ENCODE assay signal across 18 cellular contexts in genomic region chr18:6055711-6056110, GRCh38.
DNase-seq lines count a peak whose midpoint lies in the region; ATAC-seq, FAIRE-seq and TF ChIP-seq lines count a peak whose summit lies in the region.
"Had no signal": no experiment of that assay in that cellular context is flagged by ENCODE, and none has a peak within 500 bp of the region (broad histone marks: within the 10 kb centered on the region; RNA-seq: fewer than 3 reads in every experiment).

No MANE protein-coding gene starts in this region.

- no peak for TF ChIP-seq POLR2A in testis (IDR thresholded peaks at IDR 0.05)

- H3K4me3 Mint-ChIP-seq in activated T-helper 1 cell treated with anti-CD3 and anti-CD28 coated beads, Interleukin-12 subunit alpha, Interleukin-12 subunit beta, Interleukin-2, Interleukin-4 antibody, amounts not matched to agents 30 ng/mL and 10 ng/mL and 1 ng/mL, durations not matched to agents 14 hours and 24 hours and 36 hours = no peak overlapping the region
- H3K4me3 Mint-ChIP-seq in natural killer cell treated with Interleukin-12 subunit alpha and Interleukin-12 subunit beta and Interleukin-15 and Interleukin-18, amount 100 ng/mL, for 72 hours = no peak overlapping the region
- no peak overlapping the region for H3K4me3 Mint-ChIP-seq in activated naive CD4-positive, alpha-beta T cell treated with anti-CD3 and anti-CD28 coated beads, Interleukin-2, amount 10 ng/mL, durations not matched to agents 7 days and 5 days
- H3K4me3 Mint-ChIP-seq: effector memory CD8-positive, alpha-beta T cell had no signal

- no peaks in the 10 kb centered on the region for H3K9me1 ChIP-seq in keratinocyte (ENCODE audit: control insufficient read depth, extremely low read depth, insufficient read depth, low read length)

- H4K20me1 ChIP-seq in keratinocyte (ENCODE audit: control insufficient read depth, extremely low read depth, insufficient read depth, low read length) = no peaks in the 10 kb centered on the region
- H4K20me1 ChIP-seq: BLaER1 treated with 17β-estradiol and CSF1 and Interleukin-3, amounts not matched to agents 10 nM and 100 nM had no signal

- no peaks in the 10 kb centered on the region for H3K9me3 Mint-ChIP-seq in activated T-helper 1 cell treated with anti-CD3 and anti-CD28 coated beads, Interleukin-12 subunit alpha, Interleukin-12 subunit beta, Interleukin-2, Interleukin-4 antibody, amounts not matched to agents 30 ng/mL and 10 ng/mL and 1 ng/mL, durations not matched to agents 14 hours and 24 hours and 36 hours
- H3K9me3 Mint-ChIP-seq in natural killer cell treated with Interleukin-12 subunit alpha and Interleukin-12 subunit beta and Interleukin-15 and Interleukin-18, amount 100 ng/mL, for 72 hours = no peaks in the 10 kb centered on the region
- no peaks in the 10 kb centered on the region for H3K9me3 Mint-ChIP-seq in activated naive CD4-positive, alpha-beta T cell treated with anti-CD3 and anti-CD28 coated beads, Interleukin-2, amount 10 ng/mL, durations not matched to agents 7 days and 5 days
- H3K9me3 Mint-ChIP-seq: stimulated activated naive CD8-positive, alpha-beta T cell treated with anti-CD3 and anti-CD28 coated beads, Interleukin-15, amount 100 ng/mL, for 72 hours had no signal

- no peak for ATAC-seq in natural killer cell treated with Interleukin-12 subunit alpha and Interleukin-12 subunit beta and Interleukin-15 and Interleukin-18, amount 100 ng/mL, for 72 hours
- ATAC-seq: effector memory CD8-positive, alpha-beta T cell; HCT116 had no signal

- DNase-seq in ACHN (peak; percentile 9), HT1080 (ENCODE audit: low read depth) (peak; percentile 86), brain microvascular endothelial cell (peak; percentile 75), keratinocyte (ENCODE audit: low read depth, low spot score) (no peak), testis (no peak)
- DNase-seq in activated T-helper 1 cell treated with anti-CD3 and anti-CD28 coated beads, Interleukin-12 subunit alpha, Interleukin-12 subunit beta, Interleukin-2, Interleukin-4 antibody, amounts not matched to agents 30 ng/mL and 10 ng/mL and 1 ng/mL, durations not matched to agents 14 hours and 24 hours and 36 hours (ENCODE audit: low spot score) = no peak
- DNase-seq in natural killer cell treated with Interleukin-12 subunit alpha and Interleukin-12 subunit beta and Interleukin-15 and Interleukin-18, amount 100 ng/mL, for 72 hours (ENCODE audit: low spot score) = no peak
- DNase-seq in activated naive CD4-positive, alpha-beta T cell treated with anti-CD3 and anti-CD28 coated beads, Interleukin-2, amount 10 ng/mL, durations not matched to agents 7 days and 5 days = no peak
- DNase-seq: activated CD4-positive, alpha-beta T cell treated with anti-CD3 and anti-CD28 coated beads, Interleukin-2, amount 50 U/mL, for 1 hour; activated gamma-delta T cell treated with Interleukin-2 at 50 U/mL for 16 hours; effector memory CD8-positive, alpha-beta T cell; NCI-H524 treated with DMSO at 0.1 percent for 48 hours; occipital lobe; stimulated activated CD4-positive, alpha-beta T cell treated with anti-CD3 and anti-CD28 coated beads, Interleukin-1b, Interleukin-23, amount 100 ng/mL, for 48 hours had no signal

- intact Hi-C loops in activated T-helper 1 cell treated with anti-CD3 and anti-CD28 coated beads, Interleukin-12 subunit alpha, Interleukin-12 subunit beta, Interleukin-2, Interleukin-4 antibody, amounts not matched to agents 30 ng/mL and 10 ng/mL and 1 ng/mL, durations not matched to agents 14 hours and 24 hours and 36 hours (cut with micrococcal nuclease) = no loop called here
- intact Hi-C loops in testis (cut with DNase I; ENCODE audit: low total_unique reads) = no loop called here

- H3K4me1 Mint-ChIP-seq in activated T-helper 1 cell treated with anti-CD3 and anti-CD28 coated beads, Interleukin-12 subunit alpha, Interleukin-12 subunit beta, Interleukin-2, Interleukin-4 antibody, amounts not matched to agents 30 ng/mL and 10 ng/mL and 1 ng/mL, durations not matched to agents 14 hours and 24 hours and 36 hours (ENCODE audit: low read depth) = peaks cover 3% of the 10 kb centered on the region
- peaks cover 15 to 19% of the 10 kb centered on the region in 2 donors for H3K4me1 Mint-ChIP-seq in natural killer cell treated with Interleukin-12 subunit alpha and Interleukin-12 subunit beta and Interleukin-15 and Interleukin-18, amount 100 ng/mL, for 72 hours (ENCODE audit: low read depth in 2 of 2)
- no peaks in the 10 kb centered on the region for H3K4me1 Mint-ChIP-seq in activated naive CD4-positive, alpha-beta T cell treated with anti-CD3 and anti-CD28 coated beads, Interleukin-2, amount 10 ng/mL, durations not matched to agents 7 days and 5 days

- H2AFZ ChIP-seq in keratinocyte (ENCODE audit: control insufficient read depth, low read length) = no peak overlapping the region

- no peak overlapping the region for H3K9ac ChIP-seq in keratinocyte (ENCODE audit: control insufficient read depth, extremely low read depth, insufficient read depth, low read length)
- H3K9ac ChIP-seq: BLaER1 treated with 17β-estradiol and CSF1 and Interleukin-3, amounts not matched to agents 10 nM and 100 nM had no signal

- WGBS in testis, 2 donors = 75 to 88% methylated on average over 5 of the region's 5 CpGs

- dilution Hi-C loops in keratinocyte (cut with MboI; ENCODE audit: extremely low pct_ligation_motif_present, low sequenced_read_pairs) = no loop called here

- H3K36me3 Mint-ChIP-seq in activated T-helper 1 cell treated with anti-CD3 and anti-CD28 coated beads, Interleukin-12 subunit alpha, Interleukin-12 subunit beta, Interleukin-2, Interleukin-4 antibody, amounts not matched to agents 30 ng/mL and 10 ng/mL and 1 ng/mL, durations not matched to agents 14 hours and 24 hours and 36 hours (ENCODE audit: low read depth) = no peaks in the 10 kb centered on the region
- H3K36me3 Mint-ChIP-seq in natural killer cell treated with Interleukin-12 subunit alpha and Interleukin-12 subunit beta and Interleukin-15 and Interleukin-18, amount 100 ng/mL, for 72 hours = no peaks in the 10 kb centered on the region
- H3K36me3 Mint-ChIP-seq in activated naive CD4-positive, alpha-beta T cell treated with anti-CD3 and anti-CD28 coated beads, Interleukin-2, amount 10 ng/mL, durations not matched to agents 7 days and 5 days = no peaks in the 10 kb centered on the region

- peaks cover 9% of the 10 kb centered on the region for H3K4me1 ChIP-seq in keratinocyte (ENCODE audit: control insufficient read depth, extremely low read depth, insufficient read depth, low read length)
- no peaks in the 10 kb centered on the region for H3K4me1 ChIP-seq in testis

- H3K4me3 ChIP-seq in brain microvascular endothelial cell (ENCODE audit: low read depth, low read length) (peak overlapping the region; percentile 12), keratinocyte (ENCODE audit: control insufficient read depth in 2 of 3, extremely low read depth in 1 of 3, insufficient read depth in 2 of 3, low read depth in 1 of 3, low read length in 3 of 3) (no peak overlapping the region), testis (no peak overlapping the region)
- H3K4me3 ChIP-seq: BLaER1 treated with 17β-estradiol and CSF1 and Interleukin-3, amounts not matched to agents 10 nM and 100 nM had no signal

- H3K27me3 ChIP-seq in brain microvascular endothelial cell (replicated peaks) (no peaks in the 10 kb centered on the region), keratinocyte (ENCODE audit: control insufficient read depth, extremely low read depth, insufficient read depth, low read length) (no peaks in the 10 kb centered on the region), testis (no peaks in the 10 kb centered on the region)
- H3K27me3 ChIP-seq: BLaER1 treated with 17β-estradiol and CSF1 and Interleukin-3, amounts not matched to agents 10 nM and 100 nM had no signal

- H3K4me2 ChIP-seq in keratinocyte (ENCODE audit: control insufficient read depth, extremely low read depth, insufficient read depth, low read depth, low read length) = peak overlapping the region; percentile 19
- H3K4me2 ChIP-seq: BLaER1 treated with 17β-estradiol and CSF1 and Interleukin-3, amounts not matched to agents 10 nM and 100 nM had no signal

- no peaks in the 10 kb centered on the region for H3K9me3 ChIP-seq in keratinocyte (ENCODE audit: control insufficient read depth, low read depth, low read length)
- no peaks in the 10 kb centered on the region for H3K9me3 ChIP-seq in testis
- H3K9me3 ChIP-seq: BLaER1 treated with 17β-estradiol and CSF1 and Interleukin-3, amounts not matched to agents 10 nM and 100 nM had no signal

- FAIRE-seq in keratinocyte (lab: Jason Lieb, UNC) = no peak
- FAIRE-seq: islet of Langerhans had no signal

- CTCF ChIA-PET in activated naive CD4-positive, alpha-beta T cell treated with anti-CD3 and anti-CD28 coated beads, Interleukin-2, amount 10 ng/mL, durations not matched to agents 7 days and 5 days (lab: Charles Lee) = no interaction called here

- no peak overlapping the region for H3K27ac Mint-ChIP-seq in activated T-helper 1 cell treated with anti-CD3 and anti-CD28 coated beads, Interleukin-12 subunit alpha, Interleukin-12 subunit beta, Interleukin-2, Interleukin-4 antibody, amounts not matched to agents 30 ng/mL and 10 ng/mL and 1 ng/mL, durations not matched to agents 14 hours and 24 hours and 36 hours
- no peak overlapping the region for H3K27ac Mint-ChIP-seq in natural killer cell treated with Interleukin-12 subunit alpha and Interleukin-12 subunit beta and Interleukin-15 and Interleukin-18, amount 100 ng/mL, for 72 hours
- H3K27ac Mint-ChIP-seq in activated naive CD4-positive, alpha-beta T cell treated with anti-CD3 and anti-CD28 coated beads, Interleukin-2, amount 10 ng/mL, durations not matched to agents 7 days and 5 days = no peak overlapping the region
- H3K27ac Mint-ChIP-seq: effector memory CD8-positive, alpha-beta T cell; stimulated activated naive CD8-positive, alpha-beta T cell treated with anti-CD3 and anti-CD28 coated beads, Interleukin-15, amount 100 ng/mL, for 72 hours had no signal

- in situ Hi-C loops in ACHN (cut with HindIII; ENCODE audit: low pct_ligation_motif_present, low pct_unique_long_range_greater_than_20kb, low sequenced_read_pairs) = no loop called here
- in situ Hi-C loops in brain microvascular endothelial cell (cut with HindIII; ENCODE audit: low pct_ligation_motif_present, low sequenced_read_pairs) = no loop called here

- H3K79me2 ChIP-seq in keratinocyte (ENCODE audit: control insufficient read depth, insufficient read depth, low read length) = no peaks in the 10 kb centered on the region

- no peak for TF ChIP-seq CTCF in brain microvascular endothelial cell (IDR thresholded peaks at IDR 0.05; ENCODE audit: low read depth, low read length, missing control alignments)
- no peak for TF ChIP-seq CTCF in keratinocyte (optimal IDR thresholded peaks at IDR 0.05 in 1 of 3, IDR thresholded peaks at IDR 0.05 in 1 of 3, conservative IDR thresholded peaks at IDR 0.05 in 1 of 3; ENCODE audit: extremely low read depth in 1 of 3, insufficient read depth in 2 of 3, low read length in 3 of 3)
- TF ChIP-seq CTCF in testis (IDR thresholded peaks at IDR 0.05) = no peak

- H3K36me3 ChIP-seq in brain microvascular endothelial cell (replicated peaks) = no peaks in the 10 kb centered on the region
- H3K36me3 ChIP-seq in keratinocyte (ENCODE audit: control insufficient read depth in 2 of 2, extremely low read depth in 1 of 2, insufficient read depth in 2 of 2, low read length in 2 of 2) = no peaks in the 10 kb centered on the region
- no peaks in the 10 kb centered on the region for H3K36me3 ChIP-seq in testis (ENCODE audit: low read depth, missing control alignments)
- H3K36me3 ChIP-seq: BLaER1 treated with 17β-estradiol and CSF1 and Interleukin-3, amounts not matched to agents 10 nM and 100 nM had no signal

- H3K27ac ChIP-seq in brain microvascular endothelial cell (peak overlapping the region; percentile 96), keratinocyte (ENCODE audit: control insufficient read depth, insufficient read depth, low read length) (no peak overlapping the region), testis (no peak overlapping the region)
- H3K27ac ChIP-seq: BLaER1 treated with 17β-estradiol and CSF1 and Interleukin-3, amounts not matched to agents 10 nM and 100 nM had no signal

- H3K27me3 Mint-ChIP-seq in activated T-helper 1 cell treated with anti-CD3 and anti-CD28 coated beads, Interleukin-12 subunit alpha, Interleukin-12 subunit beta, Interleukin-2, Interleukin-4 antibody, amounts not matched to agents 30 ng/mL and 10 ng/mL and 1 ng/mL, durations not matched to agents 14 hours and 24 hours and 36 hours (ENCODE audit: insufficient read depth) = peaks cover 3% of the 10 kb centered on the region
- no peaks in the 10 kb centered on the region for H3K27me3 Mint-ChIP-seq in natural killer cell treated with Interleukin-12 subunit alpha and Interleukin-12 subunit beta and Interleukin-15 and Interleukin-18, amount 100 ng/mL, for 72 hours
- H3K27me3 Mint-ChIP-seq in activated naive CD4-positive, alpha-beta T cell treated with anti-CD3 and anti-CD28 coated beads, Interleukin-2, amount 10 ng/mL, durations not matched to agents 7 days and 5 days = no peaks in the 10 kb centered on the region
- H3K27me3 Mint-ChIP-seq: effector memory CD8-positive, alpha-beta T cell; stimulated activated naive CD8-positive, alpha-beta T cell treated with anti-CD3 and anti-CD28 coated beads, Interleukin-15, amount 100 ng/mL, for 72 hours had no signal

Comparison
In these comparisons a context has a peak if more than half of its experiments do, and no peak if none do; other contexts are left out.
1. DNase-seq: peak in ACHN (single experiment), HT1080 (single experiment) and brain microvascular endothelial cell (single experiment); none in keratinocyte (single experiment), activated T-helper 1 cell treated with anti-CD3 and anti-CD28 coated beads, Interleukin-12 subunit alpha, Interleukin-12 subunit beta, Interleukin-2, Interleukin-4 antibody, amounts not matched to agents 30 ng/mL and 10 ng/mL and 1 ng/mL, durations not matched to agents 14 hours and 24 hours and 36 hours (single experiment), testis (single experiment), natural killer cell treated with Interleukin-12 subunit alpha and Interleukin-12 subunit beta and Interleukin-15 and Interleukin-18, amount 100 ng/mL, for 72 hours (single experiment) and activated naive CD4-positive, alpha-beta T cell treated with anti-CD3 and anti-CD28 coated beads, Interleukin-2, amount 10 ng/mL, durations not matched to agents 7 days and 5 days (single experiment).